ENCODE assay signal across 14 cellular contexts in genomic region chr9:16133032-16133431, GRCh38.
A peak's percentile ranks its signal among the peaks of the same experiment; 100 is the strongest.
DNase-seq lines count a peak whose midpoint lies in the region; ATAC-seq and TF ChIP-seq lines count a peak whose summit lies in the region.
"Had no signal": no experiment of that assay in that cellular context is flagged by ENCODE, and none has a peak within 500 bp of the region (broad histone marks: within the 10 kb centered on the region; RNA-seq: fewer than 3 reads in every experiment).

No MANE protein-coding gene starts in this region.

- no peak for ATAC-seq in stimulated activated naive CD8-positive, alpha-beta T cell treated with anti-CD3 and anti-CD28 coated beads, Interleukin-15, Interleukin-2, amounts not matched to agents 100 U/mL and 50 U/mL, for 24 hours
- ATAC-seq: CD8-positive, alpha-beta T cell had no signal

- H3K27me3 Mint-ChIP-seq in stimulated activated naive CD8-positive, alpha-beta T cell treated with anti-CD3 and anti-CD28 coated beads, Interleukin-15, Interleukin-2, amounts not matched to agents 100 ng/mL and 50 ng/mL, for 24 hours, result no peaks in the 10 kb centered on the region

- H4K20me1 ChIP-seq in hepatocyte (ENCODE audit: insufficient read depth, poor library complexity, severe bottlenecking), result no peaks in the 10 kb centered on the region

- no peaks in the 10 kb centered on the region for H3K36me3 ChIP-seq in hepatocyte (replicated peaks; ENCODE audit: insufficient read depth, low read depth)
- no peaks in the 10 kb centered on the region for H3K36me3 ChIP-seq in suprapubic skin
- H3K36me3 ChIP-seq: BE2C had no signal

- H3K79me2 ChIP-seq in hepatocyte, result no peaks in the 10 kb centered on the region

- no peaks in the 10 kb centered on the region for H3K36me3 Mint-ChIP-seq in stimulated activated naive CD8-positive, alpha-beta T cell treated with anti-CD3 and anti-CD28 coated beads, Interleukin-15, Interleukin-2, amounts not matched to agents 100 ng/mL and 50 ng/mL, for 24 hours (ENCODE audit: low read depth)
- H3K36me3 Mint-ChIP-seq: CD8-positive, alpha-beta T cell had no signal

- H3K27me3 ChIP-seq in hepatocyte (no peaks in the 10 kb centered on the region), suprapubic skin (peaks cover 3% of the 10 kb centered on the region)
- H3K27me3 ChIP-seq: BE2C had no signal

- no peak for TF ChIP-seq CTCF in hepatocyte (IDR thresholded peaks at IDR 0.05; ENCODE audit: poor library complexity)
- no peak for TF ChIP-seq CTCF in suprapubic skin (IDR thresholded peaks at IDR 0.05)

- H3K4me2 ChIP-seq in hepatocyte, result no peak overlapping the region
- H3K4me2 ChIP-seq: PC-9 had no signal

- H3K4me1 ChIP-seq in hepatocyte (ENCODE audit: insufficient read depth) (no peaks in the 10 kb centered on the region), suprapubic skin (no peaks in the 10 kb centered on the region)

- H2AFZ ChIP-seq in hepatocyte, result no peak overlapping the region
- H2AFZ ChIP-seq: PC-9 had no signal

- no peak overlapping the region for H3K4me3 Mint-ChIP-seq in stimulated activated naive CD8-positive, alpha-beta T cell treated with anti-CD3 and anti-CD28 coated beads, Interleukin-15, Interleukin-2, amounts not matched to agents 100 ng/mL and 50 ng/mL, for 24 hours
- H3K4me3 Mint-ChIP-seq: CD8-positive, alpha-beta T cell had no signal

- H3K4me3 ChIP-seq in hepatocyte (no peak overlapping the region), suprapubic skin (no peak overlapping the region)
- H3K4me3 ChIP-seq: PC-9, SK-N-MC had no signal

- H3K9me3 ChIP-seq in hepatocyte (ENCODE audit: low read depth) (no peaks in the 10 kb centered on the region), suprapubic skin (no peaks in the 10 kb centered on the region)
- H3K9me3 ChIP-seq: BE2C had no signal

- peaks cover 56% of the 10 kb centered on the region for H3K4me1 Mint-ChIP-seq in stimulated activated naive CD8-positive, alpha-beta T cell treated with anti-CD3 and anti-CD28 coated beads, Interleukin-15, Interleukin-2, amounts not matched to agents 100 ng/mL and 50 ng/mL, for 24 hours (ENCODE audit: low read depth)

- H3K9me2 ChIP-seq in hepatocyte (replicated peaks; ENCODE audit: insufficient read depth), result no peaks in the 10 kb centered on the region

- no peak for DNase-seq in stimulated activated naive CD8-positive, alpha-beta T cell treated with anti-CD3 and anti-CD28 coated beads, Interleukin-15, Interleukin-2, amounts not matched to agents 100 U/mL and 50 U/mL, for 24 hours
- DNase-seq in NCI-H526 (lab: John Stamatoyannopoulos, UW) (peak; percentile 53 to 54), hepatocyte (ENCODE audit: low spot score) (no peak), suprapubic skin (ENCODE audit: low spot score in 2 of 2) (no peak), OCI-M2 (lab: John Stamatoyannopoulos, UW; ENCODE audit: unreplicated experiment) (no peak), germinal center (ENCODE audit: low spot score) (no peak)
- DNase-seq: CD8-positive, alpha-beta T cell; NCI-H1417 treated with DMSO at 0.1 percent for 48 hours; NCI-H2107; NK-92 treated with Interleukin-12 subunit alpha and Interleukin-12 subunit beta, amount 100 ng/mL, for 24 hours had no signal

- TF ChIP-seq POLR2A in suprapubic skin (IDR thresholded peaks at IDR 0.05), result no peak

- peaks cover 3% of the 10 kb centered on the region for H3K9me3 Mint-ChIP-seq in stimulated activated naive CD8-positive, alpha-beta T cell treated with anti-CD3 and anti-CD28 coated beads, Interleukin-15, Interleukin-2, amounts not matched to agents 100 ng/mL and 50 ng/mL, for 24 hours
- H3K9me3 Mint-ChIP-seq: CD8-positive, alpha-beta T cell had no signal

- H3K27ac ChIP-seq in hepatocyte (peak overlapping the region; percentile 6), suprapubic skin (no peak overlapping the region)
- H3K27ac ChIP-seq: PC-9, SK-N-MC had no signal

- H3K27ac Mint-ChIP-seq in stimulated activated naive CD8-positive, alpha-beta T cell treated with anti-CD3 and anti-CD28 coated beads, Interleukin-15, Interleukin-2, amounts not matched to agents 100 ng/mL and 50 ng/mL, for 24 hours, result peak overlapping the region; percentile 28
- H3K27ac Mint-ChIP-seq: CD8-positive, alpha-beta T cell had no signal

- TF ChIP-seq EP300 in suprapubic skin (IDR thresholded peaks at IDR 0.05), result no peak

Comparison
In these comparisons a context has a peak if more than half of its experiments do, and no peak if none do; other contexts are left out.
1. DNase-seq: peak in NCI-H526 (2 of 2); none in stimulated activated naive CD8-positive, alpha-beta T cell treated with anti-CD3 and anti-CD28 coated beads, Interleukin-15, Interleukin-2, amounts not matched to agents 100 U/mL and 50 U/mL, for 24 hours (single experiment), hepatocyte (single experiment), suprapubic skin (0 of 2), OCI-M2 (single experiment) and germinal center (single experiment).